Comparison of ENCODE assay signal across 9 cellular contexts in the genomic region with DNA sequence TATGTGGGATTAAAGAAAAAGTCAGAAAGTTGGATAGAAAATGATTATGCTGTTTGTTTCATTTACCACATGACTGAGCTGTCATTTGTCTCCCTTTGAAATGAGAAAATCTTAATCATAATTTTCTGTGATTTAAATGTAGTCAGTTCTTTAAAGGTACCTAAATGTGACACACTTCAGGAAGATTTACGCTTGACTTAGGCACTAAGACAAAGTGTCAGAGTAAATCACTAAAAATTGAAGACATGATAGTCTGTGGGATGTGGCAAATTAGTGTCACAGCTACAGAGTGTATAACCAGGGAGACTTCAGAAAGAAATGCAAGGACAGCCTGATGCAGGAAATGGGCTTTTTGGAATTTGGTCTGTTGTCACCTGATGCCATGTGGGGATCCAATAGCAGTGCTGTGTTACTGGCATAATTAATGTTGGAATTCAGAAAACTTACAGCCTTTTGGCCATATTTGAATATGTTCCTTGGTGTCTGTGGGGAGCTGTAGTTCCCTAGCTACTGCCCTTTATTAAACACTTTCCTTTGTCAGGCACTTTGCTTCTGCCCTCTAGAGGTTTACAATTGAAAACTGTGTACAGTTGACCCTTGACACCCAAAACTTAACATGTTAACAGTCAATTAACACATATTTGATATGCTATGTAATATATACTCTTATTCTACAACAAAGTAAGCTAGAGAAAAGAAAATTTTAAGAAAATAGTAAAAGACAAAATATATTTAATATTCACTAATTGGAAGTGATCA.
DNase-seq lines count a peak whose midpoint lies in the region; ATAC-seq and TF ChIP-seq lines count a peak whose summit lies in the region.
"Had no signal": no experiment of that assay in that cellular context is flagged by ENCODE, and none has a peak within 500 bp of the region (broad histone marks: within the 10 kb centered on the region; RNA-seq: fewer than 3 reads in every experiment).

No MANE protein-coding gene starts in this region.

- H3K4me3 ChIP-seq in GM06990 (replicated peaks; ENCODE audit: low read depth, low read length), result no peak overlapping the region
- H3K4me3 ChIP-seq in smooth muscle cell, result no peak overlapping the region

- H2AFZ ChIP-seq in smooth muscle cell (ENCODE audit: low read depth), result no peak overlapping the region

- no peak overlapping the region for H3K4me2 ChIP-seq in smooth muscle cell

- H4K20me1 ChIP-seq in smooth muscle cell (ENCODE audit: low read depth), result no peaks in the 10 kb centered on the region

- H3F3A ChIP-seq in smooth muscle cell (ENCODE audit: low read depth), result no peaks in the 10 kb centered on the region

- TF ChIP-seq CTCF in GM06990 (IDR thresholded peaks at IDR 0.05; ENCODE audit: insufficient read depth, low read length, poor library complexity, severe bottlenecking) (peak; percentile 41), smooth muscle cell (IDR thresholded peaks at IDR 0.05; ENCODE audit: borderline replicate concordance, insufficient read depth, poor library complexity, severe bottlenecking) (no peak)

- WGBS in smooth muscle cell (ENCODE audit: low lambda C conversion rate), result 97% methylated on average over 1 of the region's 1 CpG

- H3K27me3 ChIP-seq in GM06990 (replicated peaks; ENCODE audit: control insufficient read depth, insufficient read depth, low read length), result no peaks in the 10 kb centered on the region
- H3K27me3 ChIP-seq in smooth muscle cell (ENCODE audit: low read depth), result no peaks in the 10 kb centered on the region

- no peaks in the 10 kb centered on the region for H3K79me2 ChIP-seq in smooth muscle cell (ENCODE audit: low read depth)

- no peak for DNase-seq in GM06990 (ENCODE audit: extremely low read depth, insufficient read length)
- peak; percentile 44 for DNase-seq in NCI-H748 (lab: John Stamatoyannopoulos, UW; ENCODE audit: unreplicated experiment)
- no peak for DNase-seq in left colon
- DNase-seq in GM03348 (ENCODE audit: low spot score), result no peak
- no peak for DNase-seq in NCI-H1048 (lab: John Stamatoyannopoulos, UW)
- DNase-seq in amniotic stem cell (lab: John Stamatoyannopoulos, UW), result no peak
- DNase-seq in smooth muscle cell (lab: John Stamatoyannopoulos, UW; ENCODE audit: unreplicated experiment), result no peak
- DNase-seq: activated CD8-positive, alpha-beta memory T cell treated with anti-CD3 and anti-CD28 coated beads, Interleukin-2, amount 50 U/mL, for 4 hours had no signal

- no peak overlapping the region for H3K9ac ChIP-seq in smooth muscle cell (ENCODE audit: low read depth)

- no peaks in the 10 kb centered on the region for H3K4me1 ChIP-seq in smooth muscle cell (ENCODE audit: low read depth)

- no peaks in the 10 kb centered on the region for H3K36me3 ChIP-seq in GM06990 (ENCODE audit: control insufficient read depth, insufficient read depth, low read length)
- peaks cover 4% of the 10 kb centered on the region for H3K36me3 ChIP-seq in smooth muscle cell (ENCODE audit: low read depth)

- intact Hi-C loops in left colon (cut with DNase I, micrococcal nuclease), result no loop called here

- H3K27ac ChIP-seq in smooth muscle cell (ENCODE audit: low read depth), result no peak overlapping the region

- ATAC-seq in GM21723 (IDR thresholded peaks at IDR 0.05; ENCODE audit: unreplicated experiment), result peak; percentile 71
- peak; percentile 74 for ATAC-seq in left colon

- no peaks in the 10 kb centered on the region for H3K9me3 ChIP-seq in smooth muscle cell (replicated peaks; ENCODE audit: low read depth)
